17 cellular contexts compared by ENCODE assay signal in the genomic region with DNA sequence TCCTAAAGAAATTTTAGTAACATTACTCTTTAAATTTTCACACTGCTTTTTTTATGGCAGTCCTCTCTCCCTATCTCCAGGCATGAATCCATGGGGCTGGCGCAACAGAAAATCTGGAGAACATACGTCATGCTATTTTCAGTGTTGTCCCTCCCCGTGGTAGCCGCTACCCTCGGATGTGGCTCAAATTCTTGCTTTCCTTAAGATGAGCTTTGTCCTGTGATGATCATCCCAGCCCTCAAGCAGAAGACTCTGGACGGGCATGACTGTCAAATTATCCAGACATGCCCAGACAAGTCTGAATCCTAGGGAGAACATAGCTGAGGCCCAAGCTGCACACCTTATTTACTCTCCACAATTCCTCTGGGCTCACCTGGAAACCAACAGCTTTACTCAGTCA. TPM values are rescaled to one million over a fixed set of nuclear protein-coding genes. Genes with fewer than 3 reads are reported as not detected.
A peak's percentile ranks its signal among the peaks of the same experiment; 100 is the strongest.
DNase-seq lines count a peak whose midpoint lies in the region; ATAC-seq and TF ChIP-seq lines count a peak whose summit lies in the region.
"Had no signal": no experiment of that assay in that cellular context is flagged by ENCODE, and none has a peak within 500 bp of the region (broad histone marks: within the 10 kb centered on the region; RNA-seq: fewer than 3 reads in every experiment).

No MANE protein-coding gene starts in this region.

- H3F3A ChIP-seq in GM23338 (replicated peaks; ENCODE audit: low read depth), result no peaks in the 10 kb centered on the region

- H3K27ac ChIP-seq in GM23338 (ENCODE audit: low read depth), result no peak overlapping the region
- no peak overlapping the region for H3K27ac ChIP-seq in aorta (ENCODE audit: low read depth in 1 of 2, low read length in 2 of 2)
- H3K27ac ChIP-seq: gastroesophageal sphincter had no signal

- no peaks in the 10 kb centered on the region for H3K9me2 ChIP-seq in GM23338 (ENCODE audit: insufficient read depth)

- H3K27me3 ChIP-seq in GM23338 (ENCODE audit: insufficient read depth) (no peaks in the 10 kb centered on the region), aorta (ENCODE audit: control insufficient read depth in 1 of 2, insufficient read depth in 2 of 2, low read length in 1 of 2) (no peaks in the 10 kb centered on the region)
- H3K27me3 ChIP-seq: gastroesophageal sphincter had no signal

- peaks cover 2% of the 10 kb centered on the region for H3K27me3 Mint-ChIP-seq in GM23338 (ENCODE audit: insufficient read depth, low read depth, poor library complexity)
- peaks cover 5% of the 10 kb centered on the region for H3K27me3 Mint-ChIP-seq in dendritic cell treated with granulocyte-macrophage colony-stimulating factor and Interleukin-4, amounts not matched to agents 40 ng/mL and 50 ng/mL, for 4 days
- peaks cover 5% of the 10 kb centered on the region for H3K27me3 Mint-ChIP-seq in nephron progenitor cell (ENCODE audit: low read depth, poor library complexity)

- no peak for TF ChIP-seq CTCF in GM23338 (conservative IDR thresholded peaks at IDR 0.05; ENCODE audit: low read depth in 2 of 2)
- TF ChIP-seq CTCF in nephron progenitor cell (IDR thresholded peaks at IDR 0.05), result no peak

- H3K4me1 Mint-ChIP-seq in GM23338 (peaks cover 12% of the 10 kb centered on the region), nephron progenitor cell (peaks cover 46% of the 10 kb centered on the region)
- H3K4me1 Mint-ChIP-seq in dendritic cell treated with granulocyte-macrophage colony-stimulating factor and Interleukin-4, amounts not matched to agents 40 ng/mL and 50 ng/mL, for 4 days (ENCODE audit: low read depth), result peaks cover 31% of the 10 kb centered on the region

- no peaks in the 10 kb centered on the region for H3K4me1 ChIP-seq in GM23338 (ENCODE audit: insufficient read depth)
- no peaks in the 10 kb centered on the region for H3K4me1 ChIP-seq in aorta (ENCODE audit: control insufficient read depth in 1 of 2, insufficient read depth in 2 of 2, low read length in 2 of 2)
- H3K4me1 ChIP-seq: gastroesophageal sphincter had no signal

- H3K9me3 Mint-ChIP-seq in GM23338 (peaks cover 2% of the 10 kb centered on the region; the same call in 1 of the 3 replicates), nephron progenitor cell (peaks cover 20% of the 10 kb centered on the region)
- H3K9me3 Mint-ChIP-seq in dendritic cell treated with granulocyte-macrophage colony-stimulating factor and Interleukin-4, amounts not matched to agents 40 ng/mL and 50 ng/mL, for 4 days, result no peaks in the 10 kb centered on the region
- H3K9me3 Mint-ChIP-seq: activated naive CD4-positive, alpha-beta T cell treated with anti-CD3 and anti-CD28 coated beads, Interleukin-2, amount 50 U/mL, for 72 hours had no signal

- DNase-seq in GM23338 (ENCODE audit: low spot score) (no peak), NCI-H526 treated with DMSO at 0.1 percent for 48 hours (lab: John Stamatoyannopoulos, UW) (peak; percentile 86), nephron progenitor cell (no peak), aorta (no peak)
- DNase-seq in activated naive CD4-positive, alpha-beta T cell treated with Interleukin-2 at 50 U/mL for 16 hours, result no peak
- DNase-seq: activated CD4-positive, alpha-beta T cell treated with anti-CD3 and anti-CD28 coated beads for 1 hour; activated CD8-positive, alpha-beta memory T cell treated with anti-CD3 and anti-CD28 coated beads, Interleukin-2, amount 50 U/mL, for 48 hours; caudate nucleus; effector memory CD4-positive, alpha-beta T cell; Kasumi-1; NCI-H524 treated with DMSO at 0.1 percent for 48 hours; T-helper 2 cell had no signal

- ATAC-seq in GM23338, result no peak
- no peak for ATAC-seq in aorta (ENCODE audit: low FRiP score)
- no peak for ATAC-seq in HG03442 (IDR thresholded peaks at IDR 0.05; ENCODE audit: unreplicated experiment)
- ATAC-seq in GM21737 (IDR thresholded peaks at IDR 0.05; ENCODE audit: unreplicated experiment), result no peak
- ATAC-seq: activated naive CD4-positive, alpha-beta T cell treated with anti-CD3 and anti-CD28 coated beads, Interleukin-2, amount 50 U/mL, for 72 hours; gastroesophageal sphincter had no signal

- 79 to 89% methylated on average over 6 of the region's 6 CpGs for WGBS in aorta, 2 donors

- H3K4me2 ChIP-seq in GM23338, result no peak overlapping the region

- peak overlapping the region; percentile 83; the same call in 1 of the 2 replicates for H2AFZ ChIP-seq in GM23338

- no peak overlapping the region for H3K4me3 ChIP-seq in GM23338
- no peak overlapping the region for H3K4me3 ChIP-seq in aorta (ENCODE audit: low read length in 2 of 2)
- H3K4me3 ChIP-seq: gastroesophageal sphincter had no signal

- H3K36me3 ChIP-seq in GM23338 (ENCODE audit: insufficient read depth) (no peaks in the 10 kb centered on the region), aorta (ENCODE audit: control insufficient read depth in 1 of 2, insufficient read depth in 2 of 2, low read length in 1 of 2) (no peaks in the 10 kb centered on the region)
- H3K36me3 ChIP-seq: gastroesophageal sphincter had no signal

- no peaks in the 10 kb centered on the region for H3K79me2 ChIP-seq in GM23338 (replicated peaks; ENCODE audit: insufficient read depth)

- no peaks in the 10 kb centered on the region for H3K9me3 ChIP-seq in aorta (ENCODE audit: control insufficient read depth, low read length)
- H3K9me3 ChIP-seq: gastroesophageal sphincter had no signal

- H3K27ac Mint-ChIP-seq in GM23338 (no peak overlapping the region; the same call in 1 of the 2 replicates), nephron progenitor cell (peak overlapping the region; percentile 50)
- peak overlapping the region; percentile 15 for H3K27ac Mint-ChIP-seq in dendritic cell treated with granulocyte-macrophage colony-stimulating factor and Interleukin-4, amounts not matched to agents 40 ng/mL and 50 ng/mL, for 4 days

- H3K36me3 Mint-ChIP-seq in GM23338 (ENCODE audit: low read depth) (no peaks in the 10 kb centered on the region), nephron progenitor cell (ENCODE audit: low read depth) (peaks cover 20% of the 10 kb centered on the region)
- no peaks in the 10 kb centered on the region for H3K36me3 Mint-ChIP-seq in dendritic cell treated with granulocyte-macrophage colony-stimulating factor and Interleukin-4, amounts not matched to agents 40 ng/mL and 50 ng/mL, for 4 days (ENCODE audit: low read depth)

- no peaks in the 10 kb centered on the region for H4K20me1 ChIP-seq in GM23338 (replicated peaks; ENCODE audit: insufficient read depth)

- intact Hi-C loops in dendritic cell treated with granulocyte-macrophage colony-stimulating factor and Interleukin-4, amounts not matched to agents 40 ng/mL and 50 ng/mL, for 4 days (cut with micrococcal nuclease), result no loop called here
- intact Hi-C loops in aorta (cut with DNase I), result no loop called here

- H3K4me3 Mint-ChIP-seq in GM23338, result no peak overlapping the region
- no peak overlapping the region for H3K4me3 Mint-ChIP-seq in dendritic cell treated with granulocyte-macrophage colony-stimulating factor and Interleukin-4, amounts not matched to agents 40 ng/mL and 50 ng/mL, for 4 days
- H3K4me3 Mint-ChIP-seq in nephron progenitor cell, result no peak overlapping the region

TF ChIP-seq in GM23338, 12 proteins besides CTCF, POLR2A, EP300 and RAD21 (continues in another document):
- no peak for TF ChIP-seq STAT1 (IDR thresholded peaks at IDR 0.05; ENCODE audit: unreplicated experiment)
- TF ChIP-seq EZH2 (IDR thresholded peaks at IDR 0.05; ENCODE audit: low read depth, unreplicated experiment), result no peak

RNA-seq across cellular contexts. Expression of a gene that starts 49.1 kb away (rescaled TPM):
- total RNA-seq in GM23338 (2014; rRNA removed; shearing (Covaris generic)), result 1.6 and 2.1 TPM in 2 replicates
- polyA plus RNA-seq in GM23338 (2016; fragmentation: Nextera tagmentation; extraction: Ambion mirVana) (0.71 and 1.2 TPM in 2 replicates), aorta (1 to 10 TPM in 1 of 2 donors, under 1 TPM in 1; 0.26 to 1.3 TPM)
- total RNA-seq in aorta, result 10 to 100 TPM; 18.4 to 23.4 TPM
